Comparison of ENCODE assay signal across 9 cellular contexts in the genomic region with DNA sequence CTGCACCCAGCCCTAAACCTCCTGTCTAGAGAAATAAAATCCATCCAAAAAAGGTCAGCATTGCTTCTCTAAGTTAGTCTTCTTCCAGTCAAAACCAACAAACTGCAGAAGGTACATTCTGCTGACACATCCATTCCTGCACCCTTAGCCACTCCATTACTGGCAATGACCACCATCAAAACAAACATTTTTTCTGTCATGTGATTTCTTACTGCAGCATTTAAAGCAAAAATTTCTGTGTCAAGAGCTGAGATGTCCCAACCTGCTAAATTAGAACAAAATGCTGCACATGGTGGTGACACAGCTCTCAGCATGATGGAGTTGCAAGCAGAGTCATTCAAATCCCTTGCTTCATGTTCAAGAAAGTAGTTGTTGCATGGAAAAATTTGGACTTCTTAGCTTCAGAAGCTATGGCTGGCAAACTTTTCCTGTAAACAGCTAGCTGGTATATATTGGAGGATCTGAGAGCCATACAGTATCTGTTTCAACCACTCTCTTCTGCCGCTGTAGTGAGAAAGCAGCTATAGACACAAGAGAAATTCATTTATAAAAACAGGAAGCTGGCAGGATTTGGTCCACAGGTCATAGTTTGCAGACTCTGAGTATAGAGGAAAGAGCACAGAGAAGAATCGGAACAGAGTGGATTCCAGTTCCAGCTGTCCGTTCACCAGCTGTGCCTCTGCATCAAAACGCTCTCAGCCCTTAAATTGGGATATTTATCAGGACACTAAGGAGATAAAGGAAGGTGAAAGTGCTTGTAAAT. TPM values are rescaled to one million over a fixed set of nuclear protein-coding genes. Genes with fewer than 3 reads are reported as not detected.
A peak's percentile ranks its signal among the peaks of the same experiment; 100 is the strongest.
DNase-seq lines count a peak whose midpoint lies in the region; ATAC-seq and TF ChIP-seq lines count a peak whose summit lies in the region.
"Had no signal": no experiment of that assay in that cellular context is flagged by ENCODE, and none has a peak within 500 bp of the region (broad histone marks: within the 10 kb centered on the region; RNA-seq: fewer than 3 reads in every experiment).

No MANE protein-coding gene starts in this region.

- H3K27me3 ChIP-seq in mammary epithelial cell (ENCODE audit: insufficient read depth, low read length) (no peaks in the 10 kb centered on the region), MG63 (no peaks in the 10 kb centered on the region)

- dilution Hi-C loops in mammary epithelial cell (cut with HindIII; ENCODE audit: low sequenced_read_pairs): no loop called here

- no peak overlapping the region for H3K4me3 ChIP-seq in mammary epithelial cell (replicated peaks in 1 of 3; ENCODE audit: insufficient read depth in 1 of 3, low read depth in 2 of 3, low read length in 3 of 3)
- H3K4me3 ChIP-seq in skin epidermis: no peak overlapping the region
- H3K4me3 ChIP-seq in MG63: no peak overlapping the region

- peak; percentile 25 for DNase-seq in mammary epithelial cell
- no peak for DNase-seq in cerebellar cortex (ENCODE audit: low spot score)
- no peak for DNase-seq in DMS114 treated with DMSO at 0.1 percent for 48 hours (lab: John Stamatoyannopoulos, UW; ENCODE audit: unreplicated experiment)
- no peak for DNase-seq in MG63

- BruUV-seq in mammary epithelial cell (replicated peaks; lab: Mats Ljungman, UMichigan): no TSS peak

- in situ Hi-C loops in mammary epithelial cell (cut with MboI; ENCODE audit: low sequenced_read_pairs in 2 of 2): no loop called here

- WGBS in mammary epithelial cell (ENCODE audit: low coverage, missing lambda C conversion rate): 100% methylated on average over 4 of the region's 4 CpGs

- H3K4me2 ChIP-seq in mammary epithelial cell (ENCODE audit: insufficient read depth, low read depth, low read length): no peak overlapping the region

- intact Hi-C loops in mammary epithelial cell (cut with micrococcal nuclease): no loop called here

- ATAC-seq in GM18868 (IDR thresholded peaks at IDR 0.05; ENCODE audit: unreplicated experiment) (peak; percentile 72), HG02973 (IDR thresholded peaks at IDR 0.05; ENCODE audit: unreplicated experiment) (peak; percentile 51), HG03135 (IDR thresholded peaks at IDR 0.05; ENCODE audit: unreplicated experiment) (no peak)

- TF ChIP-seq CTCF in mammary epithelial cell (conservative IDR thresholded peaks at IDR 0.05 in 1 of 2, IDR thresholded peaks at IDR 0.05 in 1 of 2; ENCODE audit: extremely low read depth in 1 of 2, insufficient read depth in 1 of 2, low read depth in 1 of 2, low read length in 2 of 2): no peak

- H3K4me1 ChIP-seq in mammary epithelial cell (ENCODE audit: insufficient read depth, low read length): peaks cover 6% of the 10 kb centered on the region

- CTCF ChIA-PET in mammary epithelial cell (lab: Charles Lee; ENCODE audit: low non-redundant PET): no interaction called here

- H3K27ac ChIP-seq in mammary epithelial cell (ENCODE audit: insufficient read depth, low read depth, low read length): no peak overlapping the region
- H3K27ac ChIP-seq in skin epidermis: peak overlapping the region in 20 of 21 experiments; percentile 25 to 90 (median 70)
- H3K27ac ChIP-seq: epithelial cell of prostate had no signal

- H3K79me2 ChIP-seq in mammary epithelial cell (ENCODE audit: insufficient read depth, low read length): no peaks in the 10 kb centered on the region

- H3K36me3 ChIP-seq in mammary epithelial cell (ENCODE audit: insufficient read depth, low read length) (no peaks in the 10 kb centered on the region), MG63 (no peaks in the 10 kb centered on the region)

- no peak overlapping the region for H3K9ac ChIP-seq in mammary epithelial cell (ENCODE audit: insufficient read depth, low read length)

- no peak overlapping the region for H2AFZ ChIP-seq in mammary epithelial cell (ENCODE audit: low read depth, low read length)

- H3K9me3 ChIP-seq in mammary epithelial cell (replicated peaks; ENCODE audit: insufficient read depth, low read length) (no peaks in the 10 kb centered on the region), MG63 (no peaks in the 10 kb centered on the region)

- H4K20me1 ChIP-seq in mammary epithelial cell (ENCODE audit: insufficient read depth, low read length): no peaks in the 10 kb centered on the region

RNA-seq across cellular contexts. Expression of a gene that starts 17.4 kb away (rescaled TPM):
- 10 to 100 TPM in 1 of 2 donors, 1 to 10 TPM in 1; 7.0 to 20.2 TPM for total RNA-seq in mammary epithelial cell
- polyA plus RNA-seq in mammary epithelial cell: 0.48 TPM
- polyA minus RNA-seq in mammary epithelial cell: not detected
- not detected in 2 replicates for total RNA-seq in MG63 (2014; rRNA removed; shearing (Covaris generic); ENCODE audit: low replicate concordance)
